ENCODE assay signal across 9 cellular contexts in the genomic region with DNA sequence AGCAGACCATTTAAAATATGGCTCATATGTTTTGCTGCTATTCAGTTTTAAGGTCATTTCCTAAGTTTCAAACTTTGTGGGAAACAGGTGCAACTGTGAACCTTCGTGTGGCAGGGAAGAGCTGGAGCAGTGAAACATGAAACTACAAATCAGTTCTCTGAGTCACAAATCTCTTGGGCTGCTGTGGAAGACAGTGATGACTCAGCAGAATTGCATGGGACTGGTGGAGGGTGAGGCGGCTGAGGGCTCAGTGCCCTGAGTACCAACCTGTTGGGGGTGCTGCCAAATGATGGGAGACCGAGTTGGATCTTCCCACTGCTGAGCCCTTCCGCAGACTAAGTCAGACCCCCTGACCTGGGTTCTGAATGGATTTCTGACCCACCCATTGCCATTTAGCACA. TPM values are rescaled to one million over a fixed set of nuclear protein-coding genes. Genes with fewer than 3 reads are reported as not detected.
DNase-seq lines count a peak whose midpoint lies in the region; ATAC-seq and TF ChIP-seq lines count a peak whose summit lies in the region.
"Had no signal": no experiment of that assay in that cellular context is flagged by ENCODE, and none has a peak within 500 bp of the region (broad histone marks: within the 10 kb centered on the region; RNA-seq: fewer than 3 reads in every experiment).

No MANE protein-coding gene starts in this region.

- no peak for TF ChIP-seq CTCF in AG10803 (conservative IDR thresholded peaks at IDR 0.05; ENCODE audit: low read length)
- no peak for TF ChIP-seq CTCF in HEK293 (tag by site-specific recombination; IDR thresholded peaks at IDR 0.05)
- TF ChIP-seq CTCF in adrenal gland (IDR thresholded peaks at IDR 0.05), result no peak
- no peak for TF ChIP-seq CTCF in kidney epithelial cell (IDR thresholded peaks at IDR 0.05; ENCODE audit: insufficient read depth, low read length, poor library complexity, severe bottlenecking)
- no peak for TF ChIP-seq CTCF in WERI-Rb-1 (IDR thresholded peaks at IDR 0.05; ENCODE audit: low read depth, low read length)

- H3K9me3 ChIP-seq in HEK293 (ENCODE audit: control insufficient read depth, insufficient read depth, low read depth, low read length) (no peaks in the 10 kb centered on the region), adrenal gland (replicated peaks in 1 of 3) (no peaks in the 10 kb centered on the region), WERI-Rb-1 (ENCODE audit: severe bottlenecking) (no peaks in the 10 kb centered on the region), aorta (ENCODE audit: control insufficient read depth, low read length) (no peaks in the 10 kb centered on the region)

- H3K4me1 ChIP-seq in HEK293 (ENCODE audit: control insufficient read depth, insufficient read depth, low read length), result 0 out of 2 replicates have a peak, but pooled peaks cover 2% of the 10 kb centered on the region
- peaks cover 7 to 16% of the 10 kb centered on the region in 2 donors for H3K4me1 ChIP-seq in adrenal gland (replicated peaks in 1 of 2)
- H3K4me1 ChIP-seq in aorta (ENCODE audit: control insufficient read depth in 1 of 2, insufficient read depth in 2 of 2, low read length in 2 of 2), result peaks cover 0 to 4% of the 10 kb centered on the region in 2 donors

- no peaks in the 10 kb centered on the region for H3K36me3 ChIP-seq in HEK293 (ENCODE audit: control insufficient read depth in 2 of 2, insufficient read depth in 1 of 2, low read length in 2 of 2)
- H3K36me3 ChIP-seq in adrenal gland (replicated peaks in 1 of 2), result no peaks in the 10 kb centered on the region
- no peaks in the 10 kb centered on the region for H3K36me3 ChIP-seq in kidney epithelial cell (ENCODE audit: control insufficient read depth, insufficient read depth, low read length)
- no peaks in the 10 kb centered on the region for H3K36me3 ChIP-seq in WERI-Rb-1
- H3K36me3 ChIP-seq in aorta (ENCODE audit: control insufficient read depth in 1 of 2, insufficient read depth in 2 of 2, low read length in 1 of 2), result no peaks in the 10 kb centered on the region

- WGBS in adrenal gland, 4 donors, result 49 to 55% (median 55%) methylated on average over 3 to 4 of the region's 4 CpGs
- 71 to 73% methylated on average over 4 of the region's 4 CpGs for WGBS in aorta, 2 donors

- H3K27ac ChIP-seq in HEK293 (ENCODE audit: extremely low read depth, low read depth, low read length) (no peak overlapping the region), adrenal gland (no peak overlapping the region), WERI-Rb-1 (no peak overlapping the region), aorta (ENCODE audit: low read depth in 1 of 2, low read length in 2 of 2) (no peak overlapping the region)

- H3K4me3 ChIP-seq in AG10803 (ENCODE audit: low read length) (no peak overlapping the region), HEK293 (ENCODE audit: low read depth, low read length) (no peak overlapping the region), adrenal gland (no peak overlapping the region), kidney epithelial cell (ENCODE audit: low read depth, low read length) (no peak overlapping the region), WERI-Rb-1 (ENCODE audit: low read depth, low read length) (no peak overlapping the region), aorta (ENCODE audit: low read length in 2 of 2) (no peak overlapping the region)

- H3K27me3 ChIP-seq in adrenal gland, result no peaks in the 10 kb centered on the region
- no peaks in the 10 kb centered on the region for H3K27me3 ChIP-seq in kidney epithelial cell (ENCODE audit: control insufficient read depth, insufficient read depth, low read length)
- no peaks in the 10 kb centered on the region for H3K27me3 ChIP-seq in WERI-Rb-1 (ENCODE audit: insufficient read depth, low read depth, severe bottlenecking)
- H3K27me3 ChIP-seq in aorta (ENCODE audit: control insufficient read depth in 1 of 2, insufficient read depth in 2 of 2, low read length in 1 of 2), result no peaks in the 10 kb centered on the region

- DNase-seq in AG10803 (ENCODE audit: low read depth), result peak; percentile 73
- peak; percentile 47 to 77 (median 69) for DNase-seq in adrenal gland
- peak; percentile 82 for DNase-seq in kidney epithelial cell (ENCODE audit: low read depth)
- no peak for DNase-seq in WERI-Rb-1
- DNase-seq in aorta, result no peak
- no peak for DNase-seq in NAMALWA (ENCODE audit: low spot score)
- DNase-seq: activated CD8-positive, alpha-beta memory T cell treated with anti-CD3 and anti-CD28 coated beads, Interleukin-2, amount 10 ng/mL, durations not matched to agents 7 days and 5 days had no signal

- no peak for TF ChIP-seq POLR2A in adrenal gland (IDR thresholded peaks at IDR 0.05)

- CTCF ChIA-PET in HEK293 (lab: Yijun Ruan, JAX), result interaction anchor here (0.7 kb wide), 1 partner anchor 152 kb away, joined by 3 read pairs; no protein-coding TSS in a partner anchor

- ATAC-seq in aorta (ENCODE audit: low FRiP score) (no peak), GM21367 (IDR thresholded peaks at IDR 0.05; ENCODE audit: unreplicated experiment) (no peak)
- ATAC-seq: activated CD8-positive, alpha-beta memory T cell treated with anti-CD3 and anti-CD28 coated beads, Interleukin-2, amount 10 ng/mL, durations not matched to agents 7 days and 5 days had no signal

- POLR2A ChIA-PET in HEK293 (lab: Yijun Ruan, JAX), result interaction anchor here (1.0 kb wide), 1 partner anchor 9 kb away, joined by 4 read pairs; no protein-coding TSS in a partner anchor

- intact Hi-C loops in adrenal gland (cut with DNase I), result no loop called here
- intact Hi-C loops in aorta (cut with DNase I), result loop anchor here in 1 of 2 donors (10.0 kb wide), 1 partner anchor 366 kb away; no protein-coding TSS in a partner anchor

TF ChIP-seq in HEK293, 187 proteins besides CTCF, POLR2A, EP300 and RAD21 (continues in another document):
- TF ChIP-seq ZNF2 (tag by site-specific recombination; IDR thresholded peaks at IDR 0.05), result peak; percentile 52; the same call in 1 of the 2 replicates
- 0 out of 2 replicates have a peak, but pooled peaks have one; percentile 41 for TF ChIP-seq ZNF792 (tag by site-specific recombination; IDR thresholded peaks at IDR 0.05)
- no peak for TF ChIP-seq ZNF121 (tag by site-specific recombination; IDR thresholded peaks at IDR 0.05)
- no peak for TF ChIP-seq ZNF335 (tag by site-specific recombination; conservative IDR thresholded peaks at IDR 0.05)
- TF ChIP-seq, protein P1, sequence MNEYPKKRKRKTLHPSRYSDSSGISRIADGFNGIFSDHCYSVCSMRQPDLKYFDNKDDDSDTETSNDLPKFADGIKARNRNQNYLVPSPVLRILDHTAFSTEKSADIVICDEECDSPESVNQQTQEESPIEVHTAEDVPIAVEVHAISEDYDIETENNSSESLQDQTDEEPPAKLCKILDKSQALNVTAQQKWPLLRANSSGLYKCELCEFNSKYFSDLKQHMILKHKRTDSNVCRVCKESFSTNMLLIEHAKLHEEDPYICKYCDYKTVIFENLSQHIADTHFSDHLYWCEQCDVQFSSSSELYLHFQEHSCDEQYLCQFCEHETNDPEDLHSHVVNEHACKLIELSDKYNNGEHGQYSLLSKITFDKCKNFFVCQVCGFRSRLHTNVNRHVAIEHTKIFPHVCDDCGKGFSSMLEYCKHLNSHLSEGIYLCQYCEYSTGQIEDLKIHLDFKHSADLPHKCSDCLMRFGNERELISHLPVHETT (tag by site-specific recombination; IDR thresholded peaks at IDR 0.05), result peak; percentile 72; the same call in 1 of the 2 replicates
- no peak for TF ChIP-seq ZNF416 (tag by site-specific recombination; IDR thresholded peaks at IDR 0.05)
- no peak for TF ChIP-seq BCL11B (tag by site-specific recombination; IDR thresholded peaks at IDR 0.05; ENCODE audit: low read depth)
- TF ChIP-seq ZNF830 (tag by site-specific recombination; IDR thresholded peaks at IDR 0.05; ENCODE audit: low read depth), result no peak
- TF ChIP-seq ZNF324 (tag by site-specific recombination; IDR thresholded peaks at IDR 0.05), result no peak
- TF ChIP-seq, protein P2, sequence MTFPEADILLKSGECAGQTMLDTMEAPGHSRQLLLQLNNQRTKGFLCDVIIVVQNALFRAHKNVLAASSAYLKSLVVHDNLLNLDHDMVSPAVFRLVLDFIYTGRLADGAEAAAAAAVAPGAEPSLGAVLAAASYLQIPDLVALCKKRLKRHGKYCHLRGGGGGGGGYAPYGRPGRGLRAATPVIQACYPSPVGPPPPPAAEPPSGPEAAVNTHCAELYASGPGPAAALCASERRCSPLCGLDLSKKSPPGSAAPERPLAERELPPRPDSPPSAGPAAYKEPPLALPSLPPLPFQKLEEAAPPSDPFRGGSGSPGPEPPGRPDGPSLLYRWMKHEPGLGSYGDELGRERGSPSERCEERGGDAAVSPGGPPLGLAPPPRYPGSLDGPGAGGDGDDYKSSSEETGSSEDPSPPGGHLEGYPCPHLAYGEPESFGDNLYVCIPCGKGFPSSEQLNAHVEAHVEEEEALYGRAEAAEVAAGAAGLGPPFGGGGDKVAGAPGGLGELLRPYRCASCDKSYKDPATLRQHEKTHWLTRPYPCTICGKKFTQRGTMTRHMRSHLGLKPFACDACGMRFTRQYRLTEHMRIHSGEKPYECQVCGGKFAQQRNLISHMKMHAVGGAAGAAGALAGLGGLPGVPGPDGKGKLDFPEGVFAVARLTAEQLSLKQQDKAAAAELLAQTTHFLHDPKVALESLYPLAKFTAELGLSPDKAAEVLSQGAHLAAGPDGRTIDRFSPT (tag by site-specific recombination; IDR thresholded peaks at IDR 0.05), result peak; percentile 92
- TF ChIP-seq SCRT2 (tag by site-specific recombination; IDR thresholded peaks at IDR 0.05), result peak; percentile 97
- no peak for TF ChIP-seq ZNF768 (tag by site-specific recombination; IDR thresholded peaks at IDR 0.05)
- TF ChIP-seq, protein P3, sequence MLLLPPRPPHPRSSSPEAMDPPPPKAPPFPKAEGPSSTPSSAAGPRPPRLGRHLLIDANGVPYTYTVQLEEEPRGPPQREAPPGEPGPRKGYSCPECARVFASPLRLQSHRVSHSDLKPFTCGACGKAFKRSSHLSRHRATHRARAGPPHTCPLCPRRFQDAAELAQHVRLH (tag by site-specific recombination; IDR thresholded peaks at IDR 0.05), result 0 out of 2 replicates have a peak, but pooled peaks have one; percentile 31
- no peak for TF ChIP-seq HOXC10 (CRISPR knock-in tag; IDR thresholded peaks at IDR 0.05)
- no peak for TF ChIP-seq ZNF530 (tag by site-specific recombination; IDR thresholded peaks at IDR 0.05; ENCODE audit: low read depth)
- no peak for TF ChIP-seq ZFP3 (tag by site-specific recombination; IDR thresholded peaks at IDR 0.05; ENCODE audit: low read depth)
- no peak for TF ChIP-seq ZNF701 (tag by site-specific recombination; IDR thresholded peaks at IDR 0.05)

RNA-seq across cellular contexts. Expression of a gene that starts 8.4 kb away (rescaled TPM):
- total RNA-seq in adrenal gland (100 to 1,000 TPM; 191 to 402 (median 259) TPM), kidney epithelial cell (293 and 328 TPM in 2 replicates), aorta (100 to 1,000 TPM; 438 to 595 TPM)
- polyA plus RNA-seq in adrenal gland (100 to 1,000 TPM; 190 to 372 (median 193) TPM), aorta (100 to 1,000 TPM; 279 to 494 TPM)

RNA-seq across cellular contexts. Expression of a gene that starts 56.7 kb away (rescaled TPM):
- total RNA-seq in adrenal gland (10 to 100 TPM in 7 of 8 donors, 1 to 10 TPM in 1; 9.2 to 24.8 (median 16.4) TPM), kidney epithelial cell (9.3 and 18.3 TPM in 2 replicates), aorta (10 to 100 TPM; 20.4 to 28.5 TPM)
- polyA plus RNA-seq in adrenal gland (10 to 100 TPM in 2 of 3 donors, 1 to 10 TPM in 1; 9.2 to 25.6 (median 13.5) TPM), aorta (10 to 100 TPM in 1 of 2 donors, 1 to 10 TPM in 1; 3.4 to 16.1 TPM)

Comparison
In these comparisons a context has a peak if more than half of its experiments do, and no peak if none do; other contexts are left out.
1. DNase-seq: peak in AG10803 (single experiment), adrenal gland (7 of 7) and kidney epithelial cell (single experiment); none in WERI-Rb-1 (single experiment), aorta (0 of 2) and NAMALWA (single experiment).